8 cellular contexts compared by ENCODE assay signal in the genomic region with DNA sequence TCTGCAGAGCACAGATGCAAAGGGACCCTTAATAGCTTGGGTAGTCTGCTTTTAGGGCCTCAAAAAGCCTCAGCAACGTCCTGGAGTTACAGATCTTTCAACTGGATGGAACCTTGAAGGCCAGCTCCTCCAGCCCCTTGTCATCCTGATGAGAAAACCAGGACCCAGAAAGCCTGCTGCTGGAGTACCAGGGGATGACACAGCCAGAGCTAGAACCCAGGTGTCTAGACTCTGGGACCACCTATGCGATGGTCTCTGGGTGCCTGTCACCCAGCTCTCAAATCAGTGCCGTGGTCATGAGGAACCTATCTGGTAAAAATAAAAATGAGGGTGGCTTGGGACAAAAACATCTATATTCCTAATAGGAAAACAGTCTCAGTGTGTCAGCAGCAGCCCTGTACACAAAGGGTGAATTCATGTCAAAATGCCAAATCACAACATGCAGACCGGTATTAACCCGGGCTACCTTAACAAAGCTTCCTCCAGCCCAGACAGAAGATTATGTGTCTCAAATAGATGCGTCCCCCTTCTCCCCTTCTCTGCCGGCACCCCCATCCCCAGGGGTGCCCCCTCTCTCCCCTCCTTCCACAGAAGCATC. TPM values are rescaled to one million over a fixed set of nuclear protein-coding genes. Genes with fewer than 3 reads are reported as not detected.
DNase-seq lines count a peak whose midpoint lies in the region; ATAC-seq and TF ChIP-seq lines count a peak whose summit lies in the region.

No MANE protein-coding gene starts in this region.

- peaks cover 29% of the 10 kb centered on the region for H3K36me3 Mint-ChIP-seq in stimulated activated naive CD8-positive, alpha-beta T cell treated with anti-CD3 and anti-CD28 coated beads, Interleukin-15, Interleukin-2, amounts not matched to agents 100 ng/mL and 50 ng/mL, for 24 hours (ENCODE audit: low read depth)
- H3K36me3 Mint-ChIP-seq in naive B cell: peaks cover 5 to 6% of the 10 kb centered on the region in 2 donors

- ATAC-seq in stimulated activated naive CD8-positive, alpha-beta T cell treated with anti-CD3 and anti-CD28 coated beads, Interleukin-15, Interleukin-2, amounts not matched to agents 100 U/mL and 50 U/mL, for 24 hours: no peak
- ATAC-seq in naive B cell (ENCODE audit: low read depth in 2 of 2) (no peak), aorta (ENCODE audit: low FRiP score) (no peak), GM21447 (IDR thresholded peaks at IDR 0.05; ENCODE audit: unreplicated experiment) (no peak)

- H3K4me3 ChIP-seq in dorsolateral prefrontal cortex (peak overlapping the region in 42 of 59 donors; percentile 3 to 47 (median 24)), aorta (ENCODE audit: low read length in 2 of 2) (peak overlapping the region; percentile 17 to 26)

- H3K27me3 ChIP-seq in dorsolateral prefrontal cortex: no peaks in the 10 kb centered on the region
- no peaks in the 10 kb centered on the region for H3K27me3 ChIP-seq in aorta (ENCODE audit: control insufficient read depth in 1 of 2, insufficient read depth in 2 of 2, low read length in 1 of 2)

- no peaks in the 10 kb centered on the region for H3K4me1 ChIP-seq in aorta (ENCODE audit: control insufficient read depth in 1 of 2, insufficient read depth in 2 of 2, low read length in 2 of 2)

- H3K9me3 ChIP-seq in aorta (ENCODE audit: control insufficient read depth, low read length): no peaks in the 10 kb centered on the region

- no peak for DNase-seq in stimulated activated naive CD8-positive, alpha-beta T cell treated with anti-CD3 and anti-CD28 coated beads, Interleukin-15, Interleukin-2, amounts not matched to agents 100 U/mL and 50 U/mL, for 24 hours
- DNase-seq in dorsolateral prefrontal cortex: peak in 1 of 10 donors; percentile 30
- DNase-seq in naive B cell: no peak
- no peak for DNase-seq in aorta
- no peak for DNase-seq in stimulated activated CD4-positive, alpha-beta T cell treated with anti-CD3 and anti-CD28 coated beads, Interleukin-2, amount 100 ng/mL, for 24 hours
- DNase-seq in NCI-H524 (lab: John Stamatoyannopoulos, UW): no peak

- no peaks in the 10 kb centered on the region for H3K9me3 Mint-ChIP-seq in stimulated activated naive CD8-positive, alpha-beta T cell treated with anti-CD3 and anti-CD28 coated beads, Interleukin-15, Interleukin-2, amounts not matched to agents 100 ng/mL and 50 ng/mL, for 24 hours
- no peaks in the 10 kb centered on the region for H3K9me3 Mint-ChIP-seq in naive B cell

- H3K27ac ChIP-seq in dorsolateral prefrontal cortex (peak overlapping the region in 55 of 59 donors; percentile 10 to 89 (median 78)), aorta (ENCODE audit: low read depth in 1 of 2, low read length in 2 of 2) (peak overlapping the region in 1 of 2 donors; percentile 1)

- H3K27me3 Mint-ChIP-seq in stimulated activated naive CD8-positive, alpha-beta T cell treated with anti-CD3 and anti-CD28 coated beads, Interleukin-15, Interleukin-2, amounts not matched to agents 100 ng/mL and 50 ng/mL, for 24 hours: no peaks in the 10 kb centered on the region
- no peaks in the 10 kb centered on the region for H3K27me3 Mint-ChIP-seq in naive B cell

- H3K4me3 Mint-ChIP-seq in stimulated activated naive CD8-positive, alpha-beta T cell treated with anti-CD3 and anti-CD28 coated beads, Interleukin-15, Interleukin-2, amounts not matched to agents 100 ng/mL and 50 ng/mL, for 24 hours: no peak overlapping the region
- H3K4me3 Mint-ChIP-seq in naive B cell: peak overlapping the region; percentile 18 to 91 (median 74)

- H3K36me3 ChIP-seq in aorta (ENCODE audit: control insufficient read depth in 1 of 2, insufficient read depth in 2 of 2, low read length in 1 of 2): peaks cover 0 to 1% of the 10 kb centered on the region in 2 donors

- peaks cover 59% of the 10 kb centered on the region for H3K4me1 Mint-ChIP-seq in stimulated activated naive CD8-positive, alpha-beta T cell treated with anti-CD3 and anti-CD28 coated beads, Interleukin-15, Interleukin-2, amounts not matched to agents 100 ng/mL and 50 ng/mL, for 24 hours (ENCODE audit: low read depth)
- peaks cover 39 to 59% (median 52%) of the 10 kb centered on the region in 3 donors for H3K4me1 Mint-ChIP-seq in naive B cell

- TF ChIP-seq CTCF in dorsolateral prefrontal cortex (IDR thresholded peaks at IDR 0.05 in 54 of 56, conservative IDR thresholded peaks at IDR 0.05 in 2 of 56; ENCODE audit: low read depth in 1 of 56, partially characterized antibody in 56 of 56): no peak

- H3K27ac Mint-ChIP-seq in stimulated activated naive CD8-positive, alpha-beta T cell treated with anti-CD3 and anti-CD28 coated beads, Interleukin-15, Interleukin-2, amounts not matched to agents 100 ng/mL and 50 ng/mL, for 24 hours: peak overlapping the region; percentile 96
- peak overlapping the region in 4 of 6 donors; percentile 15 to 100 (median 46) for H3K27ac Mint-ChIP-seq in naive B cell

- intact Hi-C loops in dorsolateral prefrontal cortex (cut with DNase I): loop anchor here in 1 of 2 donors (5.0 kb wide), 1 partner anchor 60 kb away; no protein-coding TSS in a partner anchor
- intact Hi-C loops in aorta (cut with DNase I): no loop called here

- 23 to 24% methylated on average over 7 of the region's 7 CpGs for WGBS in aorta, 2 donors

RNA-seq across cellular contexts. Expression of a gene that starts 28.5 kb away (rescaled TPM):
- total RNA-seq in dorsolateral prefrontal cortex (10 to 100 TPM; 14.2 to 34.2 (median 23.6) TPM), aorta (10 to 100 TPM; 55.4 to 98.8 TPM)
- polyA plus RNA-seq in naive B cell (ENCODE audit: low read depth in 6 of 6) (1 to 10 TPM in 5 of 6 donors, under 1 TPM in 1; 0.47 to 3.7 (median 1.6) TPM), aorta (10 to 100 TPM; 27.3 to 32.9 TPM)
